12 cellular contexts compared by ENCODE assay signal in genomic region chr5:93246093-93246855, GRCh38.
DNase-seq lines count a peak whose midpoint lies in the region; ATAC-seq, FAIRE-seq and TF ChIP-seq lines count a peak whose summit lies in the region.
"Had no signal": no experiment of that assay in that cellular context is flagged by ENCODE, and none has a peak within 500 bp of the region (broad histone marks: within the 10 kb centered on the region; RNA-seq: fewer than 3 reads in every experiment).

No MANE protein-coding gene starts in this region.

- no peak overlapping the region for H3K9ac ChIP-seq in mesendoderm (ENCODE audit: low read length)
- H3K9ac ChIP-seq: BLaER1 had no signal

- H2BK120ac ChIP-seq in mesendoderm (ENCODE audit: low read depth, low read length): no peak overlapping the region

- no peak overlapping the region for H4K8ac ChIP-seq in mesendoderm (ENCODE audit: low read depth, low read length)

- TF ChIP-seq EP300 in A549 (IDR thresholded peaks at IDR 0.05): no peak

- ATAC-seq in A549 (no peak), HG03378 (IDR thresholded peaks at IDR 0.05; ENCODE audit: unreplicated experiment) (no peak), GM21576 (IDR thresholded peaks at IDR 0.05; ENCODE audit: unreplicated experiment) (no peak)

- peak; percentile 51 for FAIRE-seq in A549 (lab: Jason Lieb, UNC)
- no peak for FAIRE-seq in RCC 7860 (lab: Jason Lieb, UNC)
- FAIRE-seq: HTR-8/SVneo had no signal

- CTCF ChIA-PET in A549 (lab: Yijun Ruan, JAX): no interaction called here

- no peaks in the 10 kb centered on the region for H3K79me1 ChIP-seq in mesendoderm (ENCODE audit: low read length)

- H3K4ac ChIP-seq in mesendoderm (ENCODE audit: low read depth, low read length): no peak overlapping the region

- H3K4me3 ChIP-seq in A549: no peak overlapping the region
- no peak overlapping the region for H3K4me3 ChIP-seq in mesendoderm (ENCODE audit: low read length)
- H3K4me3 ChIP-seq: BLaER1, cardiac muscle cell, upper lobe of left lung had no signal

- H3K23ac ChIP-seq in mesendoderm (ENCODE audit: low read length): no peak overlapping the region

- no peak for TF ChIP-seq CTCF in A549 (IDR thresholded peaks at IDR 0.05)

- H2AK5ac ChIP-seq in mesendoderm (ENCODE audit: low read length): no peak overlapping the region

- H3K9me3 ChIP-seq in A549: no peaks in the 10 kb centered on the region
- H3K9me3 ChIP-seq: BLaER1, upper lobe of left lung had no signal

- H3K18ac ChIP-seq in mesendoderm (ENCODE audit: low read length): no peak overlapping the region

- no peak overlapping the region for H3K56ac ChIP-seq in mesendoderm (ENCODE audit: low read length)

- no peak overlapping the region for H4K5ac ChIP-seq in mesendoderm (ENCODE audit: low read length)

- H2BK15ac ChIP-seq in mesendoderm (replicated peaks; ENCODE audit: low read depth): peak overlapping the region; percentile 41

- no peaks in the 10 kb centered on the region for H3K36me3 ChIP-seq in mesendoderm (ENCODE audit: control insufficient read depth, insufficient read depth, low read length)
- H3K36me3 ChIP-seq: BLaER1, cardiac muscle cell, upper lobe of left lung had no signal

- POLR2A ChIA-PET in A549 (lab: Yijun Ruan, JAX): no interaction called here

- H3K27me3 ChIP-seq in mesendoderm (ENCODE audit: insufficient read depth, low read length, poor library complexity): no peaks in the 10 kb centered on the region
- H3K27me3 ChIP-seq: BLaER1, upper lobe of left lung had no signal

- TF ChIP-seq RAD21 in A549 (conservative IDR thresholded peaks at IDR 0.05 in 1 of 2, IDR thresholded peaks at IDR 0.05 in 1 of 2): no peak

- no peak overlapping the region for H2BK5ac ChIP-seq in mesendoderm (ENCODE audit: low read length)

- WGBS in A549 (ENCODE audit: missing lambda C conversion rate): 52% methylated on average over 6 of the region's 6 CpGs
- WGBS in mesendoderm (ENCODE audit: extremely low coverage, insufficient coverage, low lambda C conversion rate): no CpG with 5 or more reads among the region's 6 CpGs

- peak in 1 of 2 experiments; percentile 23 for DNase-seq in A549 (ENCODE audit: low read depth in 1 of 2, low spot score in 1 of 2)
- peak in 2 of 3 experiments; percentile 49 to 69 for DNase-seq in NCI-H1417 (lab: John Stamatoyannopoulos, UW)
- DNase-seq in dermis microvascular lymphatic vessel endothelial cell (ENCODE audit: low read depth in 2 of 2): peak; percentile 30 to 58
- DNase-seq in mesendoderm: peak; percentile 62
- DNase-seq in AG20443 (ENCODE audit: low spot score): no peak
- DNase-seq in RCC 7860 (ENCODE audit: low spot score): no peak
- DNase-seq: upper lobe of left lung had no signal

- H3K4me1 ChIP-seq in A549 (0 out of 3 replicates have a peak, but pooled peaks cover 4% of the 10 kb centered on the region), mesendoderm (ENCODE audit: control insufficient read depth, low read depth, low read length) (peaks cover 2% of the 10 kb centered on the region)

- H3K79me2 ChIP-seq in mesendoderm (ENCODE audit: control insufficient read depth, insufficient read depth, low read length): no peaks in the 10 kb centered on the region

- TF ChIP-seq POLR2A in A549 (IDR thresholded peaks at IDR 0.05; ENCODE audit: low read length): no peak

- H3K27ac ChIP-seq in A549 (no peak overlapping the region), mesendoderm (ENCODE audit: low read depth, low read length) (no peak overlapping the region)
- H3K27ac ChIP-seq: BLaER1, cardiac muscle cell had no signal

- H3K4me2 ChIP-seq in A549 (peak overlapping the region; percentile 10; the same call in 1 of the 3 replicates), mesendoderm (ENCODE audit: low read length) (no peak overlapping the region)
- H3K4me2 ChIP-seq: BLaER1 had no signal

TF ChIP-seq in A549, 52 proteins besides CTCF, POLR2A, EP300 and RAD21:
- TF ChIP-seq, protein P1, sequence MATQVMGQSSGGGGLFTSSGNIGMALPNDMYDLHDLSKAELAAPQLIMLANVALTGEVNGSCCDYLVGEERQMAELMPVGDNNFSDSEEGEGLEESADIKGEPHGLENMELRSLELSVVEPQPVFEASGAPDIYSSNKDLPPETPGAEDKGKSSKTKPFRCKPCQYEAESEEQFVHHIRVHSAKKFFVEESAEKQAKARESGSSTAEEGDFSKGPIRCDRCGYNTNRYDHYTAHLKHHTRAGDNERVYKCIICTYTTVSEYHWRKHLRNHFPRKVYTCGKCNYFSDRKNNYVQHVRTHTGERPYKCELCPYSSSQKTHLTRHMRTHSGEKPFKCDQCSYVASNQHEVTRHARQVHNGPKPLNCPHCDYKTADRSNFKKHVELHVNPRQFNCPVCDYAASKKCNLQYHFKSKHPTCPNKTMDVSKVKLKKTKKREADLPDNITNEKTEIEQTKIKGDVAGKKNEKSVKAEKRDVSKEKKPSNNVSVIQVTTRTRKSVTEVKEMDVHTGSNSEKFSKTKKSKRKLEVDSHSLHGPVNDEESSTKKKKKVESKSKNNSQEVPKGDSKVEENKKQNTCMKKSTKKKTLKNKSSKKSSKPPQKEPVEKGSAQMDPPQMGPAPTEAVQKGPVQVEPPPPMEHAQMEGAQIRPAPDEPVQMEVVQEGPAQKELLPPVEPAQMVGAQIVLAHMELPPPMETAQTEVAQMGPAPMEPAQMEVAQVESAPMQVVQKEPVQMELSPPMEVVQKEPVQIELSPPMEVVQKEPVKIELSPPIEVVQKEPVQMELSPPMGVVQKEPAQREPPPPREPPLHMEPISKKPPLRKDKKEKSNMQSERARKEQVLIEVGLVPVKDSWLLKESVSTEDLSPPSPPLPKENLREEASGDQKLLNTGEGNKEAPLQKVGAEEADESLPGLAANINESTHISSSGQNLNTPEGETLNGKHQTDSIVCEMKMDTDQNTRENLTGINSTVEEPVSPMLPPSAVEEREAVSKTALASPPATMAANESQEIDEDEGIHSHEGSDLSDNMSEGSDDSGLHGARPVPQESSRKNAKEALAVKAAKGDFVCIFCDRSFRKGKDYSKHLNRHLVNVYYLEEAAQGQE (IDR thresholded peaks at IDR 0.05): peak; percentile 47; the same call in 1 of the 2 replicates
- TF ChIP-seq NR3C1 (IDR thresholded peaks at IDR 0.05) (no peak), CBX8 (IDR thresholded peaks at IDR 0.05) (no peak), GATA3 (IDR thresholded peaks at IDR 0.05; ENCODE audit: borderline replicate concordance) (peak; percentile 39; the same call in 1 of the 2 replicates), PHF8 (IDR thresholded peaks at IDR 0.05; ENCODE audit: borderline replicate concordance, low read depth) (no peak), ESRRA (IDR thresholded peaks at IDR 0.05; ENCODE audit: borderline replicate concordance, low read length) (no peak)

Comparison
In these comparisons a context has a peak if more than half of its experiments do, and no peak if none do; other contexts are left out.
1. DNase-seq: peak in NCI-H1417 (2 of 3), dermis microvascular lymphatic vessel endothelial cell (2 of 2) and mesendoderm (single experiment); none in AG20443 (single experiment) and RCC 7860 (single experiment).